ENCODE assay signal across 8 cellular contexts in genomic region chr1:54249798-54250497, GRCh38. TPM values are rescaled to one million over a fixed set of nuclear protein-coding genes. Genes with fewer than 3 reads are reported as not detected.
DNase-seq lines count a peak whose midpoint lies in the region; ATAC-seq and TF ChIP-seq lines count a peak whose summit lies in the region.

No MANE protein-coding gene starts in this region.

- ATAC-seq in GM18520 (IDR thresholded peaks at IDR 0.05; ENCODE audit: unreplicated experiment) (no peak), GM21390 (IDR thresholded peaks at IDR 0.05; ENCODE audit: unreplicated experiment) (no peak)

- no peak for TF ChIP-seq EP300 in esophagus muscularis mucosa (IDR thresholded peaks at IDR 0.05)

- intact Hi-C loops in esophagus muscularis mucosa (cut with DNase I) = no loop called here
- intact Hi-C loops in thyroid gland (cut with DNase I) = no loop called here

- H3K4me3 Mint-ChIP-seq in neural progenitor cell = no peak overlapping the region

- no peaks in the 10 kb centered on the region for H3K27me3 ChIP-seq in esophagus muscularis mucosa
- no peaks in the 10 kb centered on the region for H3K27me3 ChIP-seq in neural progenitor cell
- no peaks in the 10 kb centered on the region for H3K27me3 ChIP-seq in thyroid gland

- H3K27me3 Mint-ChIP-seq in neural progenitor cell (ENCODE audit: insufficient read depth, low read depth) = peaks cover 5% of the 10 kb centered on the region

- H3K27ac Mint-ChIP-seq in neural progenitor cell = peak overlapping the region; percentile 29

- H3K4me2 ChIP-seq in neural progenitor cell = no peak overlapping the region

- H3K79me2 ChIP-seq in neural progenitor cell (ENCODE audit: low read depth) = no peaks in the 10 kb centered on the region

- TF ChIP-seq POLR2A in esophagus muscularis mucosa (IDR thresholded peaks at IDR 0.05; ENCODE audit: low read depth) (no peak), thyroid gland (IDR thresholded peaks at IDR 0.05) (no peak)

- H2AFZ ChIP-seq in neural progenitor cell (replicated peaks) = no peak overlapping the region

- 71% methylated on average over 10 of the region's 10 CpGs for WGBS in esophagus muscularis mucosa
- WGBS in thyroid gland, 2 donors = 73% methylated on average over 10 of the region's 10 CpGs

- no peaks in the 10 kb centered on the region for H3K9me3 ChIP-seq in esophagus muscularis mucosa
- no peaks in the 10 kb centered on the region for H3K9me3 ChIP-seq in neural progenitor cell (ENCODE audit: low read depth)
- no peaks in the 10 kb centered on the region for H3K9me3 ChIP-seq in thyroid gland

- TF ChIP-seq CTCF in esophagus muscularis mucosa (IDR thresholded peaks at IDR 0.05) = no peak
- TF ChIP-seq CTCF in neural progenitor cell (IDR thresholded peaks at IDR 0.05) = no peak
- TF ChIP-seq CTCF in thyroid gland (IDR thresholded peaks at IDR 0.05) = no peak

- H3K4me1 ChIP-seq in esophagus muscularis mucosa = peaks cover 12 to 43% (median 32%) of the 10 kb centered on the region in 4 donors
- peaks cover 13% of the 10 kb centered on the region for H3K4me1 ChIP-seq in neural progenitor cell
- peaks cover 0 to 4% of the 10 kb centered on the region in 2 donors for H3K4me1 ChIP-seq in thyroid gland

- no peak overlapping the region for H3K4me3 ChIP-seq in esophagus muscularis mucosa
- H3K4me3 ChIP-seq in neural progenitor cell = no peak overlapping the region
- H3K4me3 ChIP-seq in thyroid gland (replicated peaks in 1 of 3) = no peak overlapping the region

- peaks cover 9% of the 10 kb centered on the region for H3K36me3 Mint-ChIP-seq in neural progenitor cell

- DNase-seq in Daoy (ENCODE audit: low read depth) (peak; percentile 83), LoVo (ENCODE audit: low spot score) (peak; percentile 54), esophagus muscularis mucosa (ENCODE audit: extremely low spot score) (no peak), neural progenitor cell (ENCODE audit: low spot score) (no peak), thyroid gland (no peak)
- no peak for DNase-seq in activated effector memory CD4-positive, alpha-beta T cell treated with anti-CD3 and anti-CD28 coated beads, Interleukin-2, amount 50 U/mL, for 16 hours

- peaks cover 16% of the 10 kb centered on the region for H3K4me1 Mint-ChIP-seq in neural progenitor cell

- H4K20me1 ChIP-seq in neural progenitor cell (ENCODE audit: low read depth) = peaks cover 72% of the 10 kb centered on the region

- no peak overlapping the region for H3K9ac ChIP-seq in neural progenitor cell

- H3K36me3 ChIP-seq in esophagus muscularis mucosa (peaks cover 11 to 64% (median 38%) of the 10 kb centered on the region in 4 donors), neural progenitor cell (no peaks in the 10 kb centered on the region), thyroid gland (no peaks in the 10 kb centered on the region)

- H3K27ac ChIP-seq in esophagus muscularis mucosa (replicated peaks in 1 of 4) = peak overlapping the region; percentile 20 to 54 (median 43)
- H3K27ac ChIP-seq in neural progenitor cell = no peak overlapping the region
- H3K27ac ChIP-seq in thyroid gland = no peak overlapping the region

- H3F3A ChIP-seq in neural progenitor cell (ENCODE audit: low read depth) = peaks cover 11% of the 10 kb centered on the region

- H3K9me3 Mint-ChIP-seq in neural progenitor cell = no peaks in the 10 kb centered on the region

RNA-seq across cellular contexts. Expression of gene MRPL37, which starts 50.0 kb away (rescaled TPM):
- 170 TPM in 2 replicates for total RNA-seq in Daoy (2014; rRNA removed; shearing (Covaris generic))
- 10 to 100 TPM; 54.2 to 62.1 (median 58.4) TPM for total RNA-seq in esophagus muscularis mucosa
- total RNA-seq in neural progenitor cell (ENCODE audit: low replicate concordance) = 60.4 and 93.4 TPM in 2 replicates
- total RNA-seq in thyroid gland = 10 to 100 TPM; 29.8 to 71.3 (median 48.0) TPM

RNA-seq across cellular contexts. Expression of gene CYB5RL, which starts 50.1 kb away (rescaled TPM):
- 3.8 and 8.9 TPM in 2 replicates for total RNA-seq in Daoy (2014; rRNA removed; shearing (Covaris generic))
- total RNA-seq in esophagus muscularis mucosa = 1 to 10 TPM; 3.6 to 6.1 (median 3.9) TPM
- 6.4 and 9.0 TPM in 2 replicates for total RNA-seq in neural progenitor cell (ENCODE audit: low replicate concordance)
- 1 to 10 TPM; 3.7 to 6.2 (median 5.2) TPM for total RNA-seq in thyroid gland

Comparison
In these comparisons a context has a peak if more than half of its experiments do, and no peak if none do; other contexts are left out.
1. DNase-seq: peak in Daoy (single experiment) and LoVo (single experiment); none in esophagus muscularis mucosa (single experiment), neural progenitor cell (single experiment), thyroid gland (0 of 2) and activated effector memory CD4-positive, alpha-beta T cell treated with anti-CD3 and anti-CD28 coated beads, Interleukin-2, amount 50 U/mL, for 16 hours (single experiment).
2. H3K27ac ChIP-seq: peak in esophagus muscularis mucosa (4 of 4); none in neural progenitor cell (single experiment) and thyroid gland (0 of 3).